ENCODE assay signal across 17 cellular contexts in genomic region chr9:99556998-99557397, GRCh38.
DNase-seq lines count a peak whose midpoint lies in the region; ATAC-seq, FAIRE-seq and TF ChIP-seq lines count a peak whose summit lies in the region.
"Had no signal": no experiment of that assay in that cellular context is flagged by ENCODE, and none has a peak within 500 bp of the region (broad histone marks: within the 10 kb centered on the region; RNA-seq: fewer than 3 reads in every experiment).

No MANE protein-coding gene starts in this region.

- whole genome bisulfite sequencing in prostate gland: 58% methylated on average over 3 of the region's 3 CpGs

- no peak for FAIRE-seq in urothelium cell line (lab: Jason Lieb, UNC)
- FAIRE-seq: GM12892, GM19239 had no signal

- no peak overlapping the region for H3K4me3 ChIP-seq in GM12865 (ENCODE audit: low read depth, low read length)
- H3K4me3 ChIP-seq in neuron (ENCODE audit: low read length): no peak overlapping the region
- no peak overlapping the region for H3K4me3 ChIP-seq in prostate gland
- H3K4me3 ChIP-seq: BLaER1 had no signal

- peaks cover 25% of the 10 kb centered on the region for H3K4me1 ChIP-seq in neuron (ENCODE audit: insufficient read depth, low read length)
- no peaks in the 10 kb centered on the region for H3K4me1 ChIP-seq in prostate gland (replicated peaks)
- H3K4me1 ChIP-seq: BLaER1 had no signal

- H2AFZ ChIP-seq in neuron (ENCODE audit: low read depth, low read length): peak overlapping the region; percentile 46

- peak; percentile 2 for DNase-seq in GM12865 (ENCODE audit: low read depth)
- peak; percentile 70 for DNase-seq in SW480 (ENCODE audit: low spot score)
- peak; percentile 22 for DNase-seq in urothelium cell line (ENCODE audit: low spot score)
- DNase-seq in NCI-H2029 (lab: John Stamatoyannopoulos, UW): no peak
- no peak for DNase-seq in prostate gland (ENCODE audit: low spot score)
- DNase-seq: 8988T; AML-193; CD8-positive, alpha-beta memory T cell; DMS 273 treated with DMSO at 0.1 percent for 48 hours; HCEC 1CT; HFFc6; KG1 had no signal

- no peaks in the 10 kb centered on the region for H3K27me3 ChIP-seq in neuron (ENCODE audit: insufficient read depth, low read length)
- H3K27me3 ChIP-seq in prostate gland (replicated peaks; ENCODE audit: insufficient read depth): no peaks in the 10 kb centered on the region
- H3K27me3 ChIP-seq: BLaER1 had no signal

- no peak overlapping the region for H3K27ac ChIP-seq in prostate gland
- H3K27ac ChIP-seq: BLaER1 had no signal

- H3K9me3 ChIP-seq in neuron (ENCODE audit: low read length) (no peaks in the 10 kb centered on the region), prostate gland (no peaks in the 10 kb centered on the region)
- H3K9me3 ChIP-seq: BLaER1 had no signal

- no peaks in the 10 kb centered on the region for H3K36me3 ChIP-seq in neuron (ENCODE audit: insufficient read depth, low read length)
- H3K36me3 ChIP-seq in prostate gland: no peaks in the 10 kb centered on the region
- H3K36me3 ChIP-seq: BLaER1 had no signal

- ATAC-seq in HG03565 (IDR thresholded peaks at IDR 0.05; ENCODE audit: unreplicated experiment): no peak

- intact Hi-C loops in prostate gland (cut with DNase I): no loop called here

- no peak for TF ChIP-seq POLR2A in prostate gland (IDR thresholded peaks at IDR 0.05)

- TF ChIP-seq CTCF in GM12865 (IDR thresholded peaks at IDR 0.05; ENCODE audit: insufficient read depth, low read depth, low read length, missing control alignments): no peak
- TF ChIP-seq CTCF in prostate gland (IDR thresholded peaks at IDR 0.05): no peak

Comparison
In these comparisons a context has a peak if more than half of its experiments do, and no peak if none do; other contexts are left out.
1. DNase-seq: peak in GM12865 (single experiment), SW480 (single experiment) and urothelium cell line (single experiment); none in NCI-H2029 (single experiment) and prostate gland (single experiment).